ENCODE assay signal across 16 cellular contexts in the genomic region with DNA sequence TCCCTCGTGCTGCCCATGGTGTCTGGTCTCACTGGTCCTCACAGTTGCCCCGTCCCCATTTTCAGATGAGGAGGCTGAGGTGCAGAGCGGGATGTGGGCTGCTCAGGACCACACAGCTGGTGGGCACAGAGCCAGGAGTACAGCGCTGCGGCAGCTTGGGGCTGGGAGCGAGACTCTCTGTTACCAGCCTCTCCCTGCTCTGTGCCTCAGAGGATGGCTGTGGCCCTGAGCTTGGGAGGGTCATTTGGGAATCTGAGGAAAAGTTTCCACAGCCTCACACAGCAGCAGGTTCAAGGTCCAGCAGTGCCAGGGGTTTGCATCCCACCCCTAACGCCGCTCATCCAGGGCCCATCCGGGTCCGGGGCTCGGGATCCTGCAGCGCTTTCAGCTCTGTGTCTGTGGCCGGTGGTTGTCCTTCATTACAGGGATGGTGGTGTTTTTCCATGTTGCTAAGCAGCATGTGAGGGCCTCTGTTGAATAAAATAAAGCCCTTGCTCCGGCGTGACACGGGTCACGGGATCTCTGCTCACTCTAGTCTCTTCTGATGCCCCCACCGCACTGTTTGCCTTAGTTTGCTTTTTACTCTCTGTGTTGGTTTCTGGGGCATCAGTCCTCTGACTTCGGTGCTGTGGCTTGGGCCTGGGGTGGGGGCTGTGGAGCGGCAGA. TPM values are rescaled to one million over a fixed set of nuclear protein-coding genes. Genes with fewer than 3 reads are reported as not detected.
DNase-seq lines count a peak whose midpoint lies in the region; TF ChIP-seq lines count a peak whose summit lies in the region.
"Had no signal": no experiment of that assay in that cellular context is flagged by ENCODE, and none has a peak within 500 bp of the region (broad histone marks: within the 10 kb centered on the region; RNA-seq: fewer than 3 reads in every experiment).

No MANE protein-coding gene starts in this region.

- H3K4me3 Mint-ChIP-seq in progenitor cell of endocrine pancreas (ENCODE audit: low read depth): no peak overlapping the region
- no peak overlapping the region for H3K4me3 Mint-ChIP-seq in T-helper 2 cell treated with Interferon-gamma antibody and Interleukin-4, amounts not matched to agents 5 μg/mL and 100 μg/mL, for 36 hours
- H3K4me3 Mint-ChIP-seq: activated naive CD4-positive, alpha-beta T cell treated with anti-CD3 and anti-CD28 coated beads, Interleukin-2, amount 50 U/mL, for 24 hours; CD14-positive monocyte; natural killer cell had no signal

- H3K4me1 ChIP-seq in right atrium auricular region (peaks cover 0 to 83% of the 10 kb centered on the region in 2 donors), uterus (peaks cover 37 to 52% of the 10 kb centered on the region in 2 donors)

- TF ChIP-seq POLR2A in uterus (IDR thresholded peaks at IDR 0.05): no peak

- H3K36me3 ChIP-seq in right atrium auricular region: peaks cover 11% of the 10 kb centered on the region
- H3K36me3 ChIP-seq in uterus: no peaks in the 10 kb centered on the region
- H3K36me3 ChIP-seq: cardiac muscle cell had no signal

- no peaks in the 10 kb centered on the region for H3K36me3 Mint-ChIP-seq in progenitor cell of endocrine pancreas (ENCODE audit: insufficient read depth)
- no peaks in the 10 kb centered on the region for H3K36me3 Mint-ChIP-seq in T-helper 2 cell treated with Interferon-gamma antibody and Interleukin-4, amounts not matched to agents 5 μg/mL and 100 μg/mL, for 36 hours (ENCODE audit: low read depth)
- H3K36me3 Mint-ChIP-seq: activated naive CD4-positive, alpha-beta T cell treated with anti-CD3 and anti-CD28 coated beads, Interleukin-2, amount 50 U/mL, for 24 hours; CD14-positive monocyte; natural killer cell had no signal

- H3K9me3 ChIP-seq in right atrium auricular region: no peaks in the 10 kb centered on the region
- no peaks in the 10 kb centered on the region for H3K9me3 ChIP-seq in uterus

- peak overlapping the region; percentile 71 for H3K27ac ChIP-seq in caudate nucleus (ENCODE audit: low read depth, low read length)
- peak overlapping the region; percentile 77 to 79 for H3K27ac ChIP-seq in right atrium auricular region
- H3K27ac ChIP-seq in uterus: peak overlapping the region; percentile 93 to 94
- H3K27ac ChIP-seq: cardiac muscle cell, PC-9 had no signal

- peak overlapping the region; percentile 73 for H3K27ac Mint-ChIP-seq in progenitor cell of endocrine pancreas
- no peak overlapping the region for H3K27ac Mint-ChIP-seq in T-helper 2 cell treated with Interferon-gamma antibody and Interleukin-4, amounts not matched to agents 5 μg/mL and 100 μg/mL, for 36 hours
- H3K27ac Mint-ChIP-seq: activated naive CD4-positive, alpha-beta T cell treated with anti-CD3 and anti-CD28 coated beads, Interleukin-2, amount 50 U/mL, for 24 hours; CD14-positive monocyte; natural killer cell had no signal

- DNase-seq in caudate nucleus (lab: John Stamatoyannopoulos, UW) (peak in 4 of 61 donors; percentile 14 to 44 (median 38)), right atrium auricular region (ENCODE audit: low spot score) (no peak), progenitor cell of endocrine pancreas (ENCODE audit: low spot score, unreplicated experiment) (no peak), uterus (no peak), SKM-1 (lab: John Stamatoyannopoulos, UW; ENCODE audit: unreplicated experiment) (no peak), NCI-H1105 treated with DMSO at 0.1 percent for 48 hours (lab: John Stamatoyannopoulos, UW) (no peak)
- DNase-seq in T-helper 2 cell treated with Interferon-gamma antibody and Interleukin-4, amounts not matched to agents 5 μg/mL and 100 μg/mL, for 36 hours (ENCODE audit: low spot score): no peak
- DNase-seq: natural killer cell, NCI-H1694, NCI-H524, PC-9 had no signal

- H3K9me3 Mint-ChIP-seq in progenitor cell of endocrine pancreas (ENCODE audit: low read depth): no peaks in the 10 kb centered on the region
- no peaks in the 10 kb centered on the region for H3K9me3 Mint-ChIP-seq in T-helper 2 cell treated with Interferon-gamma antibody and Interleukin-4, amounts not matched to agents 5 μg/mL and 100 μg/mL, for 36 hours
- H3K9me3 Mint-ChIP-seq: activated naive CD4-positive, alpha-beta T cell treated with anti-CD3 and anti-CD28 coated beads, Interleukin-2, amount 50 U/mL, for 24 hours; natural killer cell had no signal

- intact Hi-C loops in uterus (cut with DNase I; ENCODE audit: low total_unique reads): no loop called here

- H3K27me3 Mint-ChIP-seq in progenitor cell of endocrine pancreas: no peaks in the 10 kb centered on the region
- H3K27me3 Mint-ChIP-seq in T-helper 2 cell treated with Interferon-gamma antibody and Interleukin-4, amounts not matched to agents 5 μg/mL and 100 μg/mL, for 36 hours (ENCODE audit: low read depth): peaks cover 20% of the 10 kb centered on the region
- H3K27me3 Mint-ChIP-seq: activated naive CD4-positive, alpha-beta T cell treated with anti-CD3 and anti-CD28 coated beads, Interleukin-2, amount 50 U/mL, for 24 hours had no signal

- TF ChIP-seq CTCF in right atrium auricular region (IDR thresholded peaks at IDR 0.05) (no peak), progenitor cell of endocrine pancreas (IDR thresholded peaks at IDR 0.05; ENCODE audit: unreplicated experiment) (no peak), uterus (IDR thresholded peaks at IDR 0.05) (no peak)

- H3K4me3 ChIP-seq in right atrium auricular region: no peak overlapping the region
- no peak overlapping the region for H3K4me3 ChIP-seq in uterus
- H3K4me3 ChIP-seq: cardiac muscle cell, GM12878, PC-9, skin epidermis had no signal

- H3K27me3 ChIP-seq in right atrium auricular region (no peaks in the 10 kb centered on the region), uterus (no peaks in the 10 kb centered on the region)
- H3K27me3 ChIP-seq: cardiac muscle cell had no signal

- H3K4me1 Mint-ChIP-seq in progenitor cell of endocrine pancreas (ENCODE audit: low read depth): peaks cover 9% of the 10 kb centered on the region
- peaks cover 6% of the 10 kb centered on the region for H3K4me1 Mint-ChIP-seq in T-helper 2 cell treated with Interferon-gamma antibody and Interleukin-4, amounts not matched to agents 5 μg/mL and 100 μg/mL, for 36 hours (ENCODE audit: low read depth)

RNA-seq across cellular contexts. Expression of gene WFS1, which starts 6.4 kb away (rescaled TPM):
- total RNA-seq in right atrium auricular region (100 to 1,000 TPM; 111 to 112 TPM), progenitor cell of endocrine pancreas (31.3 and 37.9 TPM in 2 replicates), uterus (100 to 1,000 TPM in 1 of 4 donors, 10 to 100 TPM in 3; 27.5 to 118 (median 51.9) TPM)
